1 cellular context compared by ENCODE assay signal in genomic region chr19:39412867-39413268, GRCh38.
TF ChIP-seq lines count a peak whose summit lies in the region.

No MANE protein-coding gene starts in this region.

TF ChIP-seq in H1, 55 proteins besides CTCF, POLR2A, EP300 and RAD21:
- TF ChIP-seq SIN3A (conservative IDR thresholded peaks at IDR 0.05 in 1 of 2, IDR thresholded peaks at IDR 0.05 in 1 of 2; ENCODE audit: low read depth in 1 of 2, low read length in 2 of 2): 0 out of 4 replicates have a peak, but pooled peaks of 1 of the 2 experiments have one; percentile 67
- TF ChIP-seq KDM5A (IDR thresholded peaks at IDR 0.05; ENCODE audit: low read length): 0 out of 2 replicates have a peak, but pooled peaks have one; percentile 3
- TF ChIP-seq SIX5 (IDR thresholded peaks at IDR 0.05; ENCODE audit: low read depth, low read length): no peak
- no peak for TF ChIP-seq POLR2AphosphoS5 (IDR thresholded peaks at IDR 0.05; ENCODE audit: low read depth, low read length)
- TF ChIP-seq KDM4A (IDR thresholded peaks at IDR 0.05; ENCODE audit: low read depth, low read length, severe bottlenecking): peak; percentile 31
- TF ChIP-seq TAF1 (IDR thresholded peaks at IDR 0.05; ENCODE audit: low read depth, low read length): 0 out of 2 replicates have a peak, but pooled peaks have one; percentile 63
- TF ChIP-seq CHD1 (IDR thresholded peaks at IDR 0.05; ENCODE audit: low read depth, low read length): 0 out of 2 replicates have a peak, but pooled peaks have one; percentile 50
- TF ChIP-seq PHF8 (conservative IDR thresholded peaks at IDR 0.05; ENCODE audit: low read depth, low read length): peak; percentile 29; the same call in 1 of the 2 replicates
- TF ChIP-seq GTF2F1 (IDR thresholded peaks at IDR 0.05; ENCODE audit: borderline replicate concordance, low read depth, low read length): 0 out of 2 replicates have a peak, but pooled peaks have one; percentile 1
- TF ChIP-seq TCF12 (IDR thresholded peaks at IDR 0.05; ENCODE audit: low read depth, low read length): no peak
